In the genomic region with DNA sequence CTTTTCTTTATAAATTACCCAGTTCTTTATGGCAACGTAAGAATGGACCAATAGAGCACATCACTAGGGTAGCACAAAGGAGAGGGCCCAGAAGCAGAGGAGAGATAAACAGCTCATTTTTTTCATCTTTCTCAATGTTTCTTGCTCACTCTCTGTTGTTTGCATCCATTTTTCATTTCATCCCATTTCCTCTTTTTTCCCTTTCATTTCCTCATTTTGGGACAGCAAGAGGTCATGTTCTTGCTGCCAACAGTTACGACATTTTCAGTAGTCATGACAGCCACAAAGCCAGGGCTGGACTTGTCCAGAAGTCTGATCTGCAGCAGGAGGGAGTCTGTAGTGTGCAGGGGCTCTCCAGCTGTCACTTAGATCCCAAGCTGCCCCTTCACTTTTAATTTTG, we compare ENCODE assay signal across 12 cellular contexts. TPM values are rescaled to one million over a fixed set of nuclear protein-coding genes. Genes with fewer than 3 reads are reported as not detected.
A peak's percentile ranks its signal among the peaks of the same experiment; 100 is the strongest.
DNase-seq lines count a peak whose midpoint lies in the region; ATAC-seq, FAIRE-seq and TF ChIP-seq lines count a peak whose summit lies in the region.
"Had no signal": no experiment of that assay in that cellular context is flagged by ENCODE, and none has a peak within 500 bp of the region (broad histone marks: within the 10 kb centered on the region; RNA-seq: fewer than 3 reads in every experiment).

No MANE protein-coding gene starts in this region.

- H3K27me3 ChIP-seq in DOHH2 (ENCODE audit: control insufficient read depth, low read length) (no peaks in the 10 kb centered on the region), adipocyte (replicated peaks; ENCODE audit: control insufficient read depth, insufficient read depth, low read length) (no peaks in the 10 kb centered on the region), small intestine (ENCODE audit: control insufficient read depth in 2 of 2, insufficient read depth in 2 of 2, low read length in 2 of 2) (no peaks in the 10 kb centered on the region)

- no peak overlapping the region for H3K9ac ChIP-seq in adipocyte (ENCODE audit: low read length)

- TF ChIP-seq CTCF in DOHH2 (IDR thresholded peaks at IDR 0.05; ENCODE audit: low read depth, low read length, poor library complexity, severe bottlenecking), result no peak

- no peaks in the 10 kb centered on the region for H3K79me2 ChIP-seq in DOHH2 (ENCODE audit: control insufficient read depth, low read length)

- peak overlapping the region; percentile 23 for H3K4me3 ChIP-seq in DOHH2 (ENCODE audit: low read length)
- no peak overlapping the region for H3K4me3 ChIP-seq in adipocyte (ENCODE audit: low read length)
- no peak overlapping the region for H3K4me3 ChIP-seq in small intestine (ENCODE audit: low read depth in 1 of 2, low read length in 2 of 2)

- H3K9me2 ChIP-seq in DOHH2 (replicated peaks; ENCODE audit: control insufficient read depth, low read length), result no peaks in the 10 kb centered on the region

- no peaks in the 10 kb centered on the region for H4K20me1 ChIP-seq in DOHH2 (ENCODE audit: control insufficient read depth, insufficient read depth, low read depth, low read length)

- no peak for FAIRE-seq in GM19239 (lab: Jason Lieb, UNC)
- no peak for FAIRE-seq in small intestine (lab: Jason Lieb, UNC)
- FAIRE-seq: H54 had no signal

- H3K4me2 ChIP-seq in DOHH2 (ENCODE audit: low read length), result peak overlapping the region; percentile 31

- H3K9me3 ChIP-seq in DOHH2 (ENCODE audit: control insufficient read depth, insufficient read depth, low read length) (peaks cover 19% of the 10 kb centered on the region; the same call in 1 of the 2 replicates), adipocyte (ENCODE audit: control insufficient read depth, low read length) (peaks cover 6% of the 10 kb centered on the region), small intestine (ENCODE audit: control insufficient read depth, low read depth) (peaks cover 1% of the 10 kb centered on the region)

- H3K27ac ChIP-seq in DOHH2 (ENCODE audit: low read depth, low read length), result peak overlapping the region; percentile 71
- H3K27ac ChIP-seq in small intestine (ENCODE audit: low read depth in 1 of 2, low read length in 1 of 2), result no peak overlapping the region

- H3K36me3 ChIP-seq in DOHH2 (ENCODE audit: control insufficient read depth, low read length) (no peaks in the 10 kb centered on the region), adipocyte (ENCODE audit: control insufficient read depth, insufficient read depth, low read length, severe bottlenecking) (no peaks in the 10 kb centered on the region), small intestine (ENCODE audit: control insufficient read depth in 2 of 2, insufficient read depth in 2 of 2, low read length in 2 of 2) (no peaks in the 10 kb centered on the region)

- ATAC-seq in HG02938 (IDR thresholded peaks at IDR 0.05; ENCODE audit: unreplicated experiment), result peak; percentile 54

- H3K4me1 ChIP-seq in DOHH2 (ENCODE audit: control insufficient read depth, low read length) (peaks cover 36% of the 10 kb centered on the region), adipocyte (ENCODE audit: control insufficient read depth, insufficient read depth, low read length) (peaks cover 17% of the 10 kb centered on the region), small intestine (ENCODE audit: control insufficient read depth in 2 of 2, insufficient read depth in 1 of 2, low read depth in 1 of 2, low read length in 1 of 2) (no peaks in the 10 kb centered on the region)

- peaks cover 4% of the 10 kb centered on the region; the same call in 1 of the 2 replicates for H3F3A ChIP-seq in DOHH2 (ENCODE audit: control insufficient read depth, insufficient read depth)

- peak; percentile 60 for DNase-seq in adipocyte (ENCODE audit: low read depth)
- peak; percentile 81 for DNase-seq in medulla oblongata (ENCODE audit: extremely low spot score)
- no peak for DNase-seq in NCI-H1417 treated with DMSO at 0.1 percent for 48 hours (lab: John Stamatoyannopoulos, UW)
- DNase-seq in GM19239 (ENCODE audit: insufficient read length, low spot score), result no peak
- no peak for DNase-seq in NCI-H1930 (lab: John Stamatoyannopoulos, UW)
- DNase-seq in small intestine, result no peak
- DNase-seq: effector memory CD4-positive, alpha-beta T cell; islet precursor cell; NCI-H526 had no signal

- WGBS in small intestine, 3 donors, result 69 to 87% (median 87%) methylated on average over 2 of the region's 2 CpGs

RNA-seq across cellular contexts. Expression of a gene that starts 52.7 kb away (rescaled TPM):
- 10 to 100 TPM in 1 of 3 donors, 1 to 10 TPM in 1, under 1 TPM in 1; 0.67 to 15.1 (median 1.9) TPM for polyA plus RNA-seq in small intestine

Comparison
In these comparisons a context has a peak if more than half of its experiments do, and no peak if none do; other contexts are left out.
1. DNase-seq: peak in adipocyte (single experiment) and medulla oblongata (single experiment); none in NCI-H1417 treated with DMSO at 0.1 percent for 48 hours (single experiment), GM19239 (single experiment), NCI-H1930 (0 of 2) and small intestine (single experiment).